In the genomic region with DNA sequence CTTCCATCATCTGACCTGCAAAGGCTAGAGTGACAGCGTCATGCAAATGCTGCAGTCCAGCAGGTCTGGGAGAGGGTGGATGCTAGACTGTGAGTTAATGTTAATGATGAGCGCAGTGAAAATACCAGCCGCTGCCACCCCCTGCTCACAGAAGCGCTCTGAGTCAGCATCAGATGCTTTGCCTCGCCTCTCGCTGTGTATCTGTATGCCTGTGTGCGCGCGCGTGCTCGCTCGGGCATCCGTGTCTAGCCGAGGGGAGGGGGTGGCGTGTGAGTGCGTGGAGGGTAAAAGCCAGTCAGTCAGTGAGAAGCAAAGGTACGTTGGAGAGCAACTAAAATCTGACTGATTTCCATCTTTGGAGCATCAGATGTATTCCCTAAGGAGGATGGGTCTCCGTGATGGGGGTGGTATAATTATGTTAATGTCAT, we compare ENCODE assay signal across 9 cellular contexts.
DNase-seq lines count a peak whose midpoint lies in the region; ATAC-seq and TF ChIP-seq lines count a peak whose summit lies in the region.
"Had no signal": no experiment of that assay in that cellular context is flagged by ENCODE, and none has a peak within 500 bp of the region (broad histone marks: within the 10 kb centered on the region; RNA-seq: fewer than 3 reads in every experiment).

No MANE protein-coding gene starts in this region.

- TF ChIP-seq CTCF in HEK293 (tag by site-specific recombination; IDR thresholded peaks at IDR 0.05), result no peak

- DNase-seq in SK-N-MC (ENCODE audit: low read depth, low spot score) (no peak), foreskin melanocyte (peak; percentile 57), nucleus accumbens (lab: John Stamatoyannopoulos, UW) (peak in 55 of 56 donors; percentile 34 to 94 (median 86)), NCI-H2196 (lab: John Stamatoyannopoulos, UW; ENCODE audit: unreplicated experiment) (no peak)
- DNase-seq in activated CD8-positive, alpha-beta memory T cell treated with anti-CD3 and anti-CD28 coated beads, Interleukin-2, amount 50 U/mL, for 4 hours, result no peak

- peak overlapping the region; percentile 38; the same call in 1 of the 2 replicates for H3K27ac ChIP-seq in HEK293 (ENCODE audit: extremely low read depth, low read depth, low read length)
- peak overlapping the region; percentile 85; the same call in 1 of the 2 replicates for H3K27ac ChIP-seq in SK-N-MC

- CTCF ChIA-PET in HEK293 (lab: Yijun Ruan, JAX), result no interaction called here

- peaks cover 9% of the 10 kb centered on the region for H3K4me1 ChIP-seq in HEK293 (ENCODE audit: control insufficient read depth, insufficient read depth, low read length)

- no peaks in the 10 kb centered on the region for H3K9me3 ChIP-seq in HEK293 (ENCODE audit: control insufficient read depth, insufficient read depth, low read depth, low read length)
- H3K9me3 ChIP-seq in SK-N-MC (ENCODE audit: low read depth, low read length), result no peaks in the 10 kb centered on the region

- ATAC-seq in HG02763 (IDR thresholded peaks at IDR 0.05; ENCODE audit: unreplicated experiment) (no peak), HG02610 (IDR thresholded peaks at IDR 0.05; ENCODE audit: unreplicated experiment) (no peak)
- ATAC-seq: K562 had no signal

- peak overlapping the region; percentile 41 for H3K4me3 ChIP-seq in HEK293 (ENCODE audit: low read depth, low read length)
- H3K4me3 ChIP-seq in SK-N-MC, result peak overlapping the region; percentile 73
- H3K4me3 ChIP-seq: K562 had no signal

- peak overlapping the region; percentile 36 for H3K9ac ChIP-seq in SK-N-MC (ENCODE audit: insufficient read length)

- H3K36me3 ChIP-seq in HEK293 (ENCODE audit: control insufficient read depth in 2 of 2, insufficient read depth in 1 of 2, low read length in 2 of 2) (no peaks in the 10 kb centered on the region), SK-N-MC (ENCODE audit: insufficient read depth, low read length) (no peaks in the 10 kb centered on the region)

- POLR2A ChIA-PET in HEK293 (lab: Yijun Ruan, JAX), result no interaction called here

TF ChIP-seq in HEK293, 187 proteins besides CTCF, POLR2A, EP300 and RAD21:
- TF ChIP-seq ZNF341 (tag by site-specific recombination; IDR thresholded peaks at IDR 0.05; ENCODE audit: low read depth) (0 out of 2 replicates have a peak, but pooled peaks have one; percentile 16), ZNF433 (tag by site-specific recombination; IDR thresholded peaks at IDR 0.05; ENCODE audit: low read depth) (no peak), ZNF530 (tag by site-specific recombination; IDR thresholded peaks at IDR 0.05; ENCODE audit: low read depth) (no peak), ZBTB17 (tag by site-specific recombination; IDR thresholded peaks at IDR 0.05) (peak; percentile 94), GLIS2 (tag by site-specific recombination; IDR thresholded peaks at IDR 0.05) (peak; percentile 24; the same call in 1 of the 2 replicates), ZNF791 (tag by site-specific recombination; IDR thresholded peaks at IDR 0.05) (no peak), TRIM28 (IDR thresholded peaks at IDR 0.05; ENCODE audit: borderline replicate concordance, low read length) (peak; percentile 55; the same call in 1 of the 2 replicates), ZFP37 (tag by site-specific recombination; IDR thresholded peaks at IDR 0.05) (no peak), PRDM1 (tag by site-specific recombination; IDR thresholded peaks at IDR 0.05) (peak; percentile 42), ZNF660 (tag by site-specific recombination; IDR thresholded peaks at IDR 0.05) (peak; percentile 36; the same call in 1 of the 2 replicates), SP7 (tag by site-specific recombination; IDR thresholded peaks at IDR 0.05) (0 out of 2 replicates have a peak, but pooled peaks have one; percentile 33), GLIS1 (tag by site-specific recombination; IDR thresholded peaks at IDR 0.05) (peak; percentile 25; the same call in 1 of the 2 replicates), ZNF350 (tag by site-specific recombination; IDR thresholded peaks at IDR 0.05) (no peak), YY2 (tag by site-specific recombination; IDR thresholded peaks at IDR 0.05) (no peak)
- TF ChIP-seq, protein P1, sequence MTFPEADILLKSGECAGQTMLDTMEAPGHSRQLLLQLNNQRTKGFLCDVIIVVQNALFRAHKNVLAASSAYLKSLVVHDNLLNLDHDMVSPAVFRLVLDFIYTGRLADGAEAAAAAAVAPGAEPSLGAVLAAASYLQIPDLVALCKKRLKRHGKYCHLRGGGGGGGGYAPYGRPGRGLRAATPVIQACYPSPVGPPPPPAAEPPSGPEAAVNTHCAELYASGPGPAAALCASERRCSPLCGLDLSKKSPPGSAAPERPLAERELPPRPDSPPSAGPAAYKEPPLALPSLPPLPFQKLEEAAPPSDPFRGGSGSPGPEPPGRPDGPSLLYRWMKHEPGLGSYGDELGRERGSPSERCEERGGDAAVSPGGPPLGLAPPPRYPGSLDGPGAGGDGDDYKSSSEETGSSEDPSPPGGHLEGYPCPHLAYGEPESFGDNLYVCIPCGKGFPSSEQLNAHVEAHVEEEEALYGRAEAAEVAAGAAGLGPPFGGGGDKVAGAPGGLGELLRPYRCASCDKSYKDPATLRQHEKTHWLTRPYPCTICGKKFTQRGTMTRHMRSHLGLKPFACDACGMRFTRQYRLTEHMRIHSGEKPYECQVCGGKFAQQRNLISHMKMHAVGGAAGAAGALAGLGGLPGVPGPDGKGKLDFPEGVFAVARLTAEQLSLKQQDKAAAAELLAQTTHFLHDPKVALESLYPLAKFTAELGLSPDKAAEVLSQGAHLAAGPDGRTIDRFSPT (tag by site-specific recombination; IDR thresholded peaks at IDR 0.05), result peak; percentile 80
- TF ChIP-seq, protein P2, sequence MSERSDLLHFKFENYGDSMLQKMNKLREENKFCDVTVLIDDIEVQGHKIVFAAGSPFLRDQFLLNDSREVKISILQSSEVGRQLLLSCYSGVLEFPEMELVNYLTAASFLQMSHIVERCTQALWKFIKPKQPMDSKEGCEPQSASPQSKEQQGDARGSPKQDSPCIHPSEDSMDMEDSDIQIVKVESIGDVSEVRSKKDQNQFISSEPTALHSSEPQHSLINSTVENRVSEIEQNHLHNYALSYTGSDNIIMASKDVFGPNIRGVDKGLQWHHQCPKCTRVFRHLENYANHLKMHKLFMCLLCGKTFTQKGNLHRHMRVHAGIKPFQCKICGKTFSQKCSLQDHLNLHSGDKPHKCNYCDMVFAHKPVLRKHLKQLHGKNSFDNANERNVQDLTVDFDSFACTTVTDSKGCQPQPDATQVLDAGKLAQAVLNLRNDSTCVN (tag by site-specific recombination; optimal IDR thresholded peaks at IDR 0.05), result peak; percentile 62
- TF ChIP-seq, protein P3, sequence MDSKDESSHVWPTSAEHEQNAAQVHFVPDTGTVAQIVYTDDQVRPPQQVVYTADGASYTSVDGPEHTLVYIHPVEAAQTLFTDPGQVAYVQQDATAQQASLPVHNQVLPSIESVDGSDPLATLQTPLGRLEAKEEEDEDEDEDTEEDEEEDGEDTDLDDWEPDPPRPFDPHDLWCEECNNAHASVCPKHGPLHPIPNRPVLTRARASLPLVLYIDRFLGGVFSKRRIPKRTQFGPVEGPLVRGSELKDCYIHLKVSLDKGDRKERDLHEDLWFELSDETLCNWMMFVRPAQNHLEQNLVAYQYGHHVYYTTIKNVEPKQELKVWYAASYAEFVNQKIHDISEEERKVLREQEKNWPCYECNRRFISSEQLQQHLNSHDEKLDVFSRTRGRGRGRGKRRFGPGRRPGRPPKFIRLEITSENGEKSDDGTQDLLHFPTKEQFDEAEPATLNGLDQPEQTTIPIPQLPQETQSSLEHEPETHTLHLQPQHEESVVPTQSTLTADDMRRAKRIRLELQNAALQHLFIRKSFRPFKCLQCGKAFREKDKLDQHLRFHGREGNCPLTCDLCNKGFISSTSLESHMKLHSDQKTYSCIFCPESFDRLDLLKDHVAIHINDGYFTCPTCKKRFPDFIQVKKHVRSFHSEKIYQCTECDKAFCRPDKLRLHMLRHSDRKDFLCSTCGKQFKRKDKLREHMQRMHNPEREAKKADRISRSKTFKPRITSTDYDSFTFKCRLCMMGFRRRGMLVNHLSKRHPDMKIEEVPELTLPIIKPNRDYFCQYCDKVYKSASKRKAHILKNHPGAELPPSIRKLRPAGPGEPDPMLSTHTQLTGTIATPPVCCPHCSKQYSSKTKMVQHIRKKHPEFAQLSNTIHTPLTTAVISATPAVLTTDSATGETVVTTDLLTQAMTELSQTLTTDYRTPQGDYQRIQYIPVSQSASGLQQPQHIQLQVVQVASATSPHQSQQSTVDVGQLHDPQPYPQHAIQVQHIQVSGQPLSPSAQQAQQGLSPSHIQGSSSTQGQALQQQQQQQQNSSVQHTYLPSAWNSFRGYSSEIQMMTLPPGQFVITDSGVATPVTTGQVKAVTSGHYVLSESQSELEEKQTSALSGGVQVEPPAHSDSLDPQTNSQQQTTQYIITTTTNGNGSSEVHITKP (tag by site-specific recombination; IDR thresholded peaks at IDR 0.05), result peak; percentile 57
- TF ChIP-seq, protein P4, sequence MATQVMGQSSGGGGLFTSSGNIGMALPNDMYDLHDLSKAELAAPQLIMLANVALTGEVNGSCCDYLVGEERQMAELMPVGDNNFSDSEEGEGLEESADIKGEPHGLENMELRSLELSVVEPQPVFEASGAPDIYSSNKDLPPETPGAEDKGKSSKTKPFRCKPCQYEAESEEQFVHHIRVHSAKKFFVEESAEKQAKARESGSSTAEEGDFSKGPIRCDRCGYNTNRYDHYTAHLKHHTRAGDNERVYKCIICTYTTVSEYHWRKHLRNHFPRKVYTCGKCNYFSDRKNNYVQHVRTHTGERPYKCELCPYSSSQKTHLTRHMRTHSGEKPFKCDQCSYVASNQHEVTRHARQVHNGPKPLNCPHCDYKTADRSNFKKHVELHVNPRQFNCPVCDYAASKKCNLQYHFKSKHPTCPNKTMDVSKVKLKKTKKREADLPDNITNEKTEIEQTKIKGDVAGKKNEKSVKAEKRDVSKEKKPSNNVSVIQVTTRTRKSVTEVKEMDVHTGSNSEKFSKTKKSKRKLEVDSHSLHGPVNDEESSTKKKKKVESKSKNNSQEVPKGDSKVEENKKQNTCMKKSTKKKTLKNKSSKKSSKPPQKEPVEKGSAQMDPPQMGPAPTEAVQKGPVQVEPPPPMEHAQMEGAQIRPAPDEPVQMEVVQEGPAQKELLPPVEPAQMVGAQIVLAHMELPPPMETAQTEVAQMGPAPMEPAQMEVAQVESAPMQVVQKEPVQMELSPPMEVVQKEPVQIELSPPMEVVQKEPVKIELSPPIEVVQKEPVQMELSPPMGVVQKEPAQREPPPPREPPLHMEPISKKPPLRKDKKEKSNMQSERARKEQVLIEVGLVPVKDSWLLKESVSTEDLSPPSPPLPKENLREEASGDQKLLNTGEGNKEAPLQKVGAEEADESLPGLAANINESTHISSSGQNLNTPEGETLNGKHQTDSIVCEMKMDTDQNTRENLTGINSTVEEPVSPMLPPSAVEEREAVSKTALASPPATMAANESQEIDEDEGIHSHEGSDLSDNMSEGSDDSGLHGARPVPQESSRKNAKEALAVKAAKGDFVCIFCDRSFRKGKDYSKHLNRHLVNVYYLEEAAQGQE (tag by site-specific recombination; IDR thresholded peaks at IDR 0.05), result peak; percentile 83

Comparison
In these comparisons a context has a peak if more than half of its experiments do, and no peak if none do; other contexts are left out.
1. DNase-seq: peak in foreskin melanocyte (single experiment) and nucleus accumbens (55 of 56); none in SK-N-MC (single experiment), NCI-H2196 (single experiment) and activated CD8-positive, alpha-beta memory T cell treated with anti-CD3 and anti-CD28 coated beads, Interleukin-2, amount 50 U/mL, for 4 hours (single experiment).